11 cellular contexts compared by ENCODE assay signal in the genomic region with DNA sequence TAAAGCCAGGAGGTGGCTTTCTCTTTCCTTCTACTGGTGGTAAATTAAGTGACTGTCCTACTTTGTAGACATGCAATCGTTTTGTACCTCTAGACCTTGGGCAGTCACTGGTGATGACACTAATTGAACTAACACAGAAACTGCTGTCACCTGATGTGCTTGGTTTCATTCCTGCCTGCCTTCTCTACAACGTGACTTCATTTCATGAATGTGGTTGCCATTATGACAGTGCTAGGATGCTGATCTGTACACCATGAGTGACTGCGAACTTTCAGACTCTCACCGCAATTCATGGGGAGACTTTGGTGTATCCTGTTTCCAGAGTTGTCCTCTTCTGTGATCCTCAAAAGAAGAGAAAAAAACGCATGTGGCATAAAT. TPM values are rescaled to one million over a fixed set of nuclear protein-coding genes. Genes with fewer than 3 reads are reported as not detected.
DNase-seq lines count a peak whose midpoint lies in the region; ATAC-seq lines count a peak whose summit lies in the region.
"Had no signal": no experiment of that assay in that cellular context is flagged by ENCODE, and none has a peak within 500 bp of the region (broad histone marks: within the 10 kb centered on the region; RNA-seq: fewer than 3 reads in every experiment).

No MANE protein-coding gene starts in this region.

- DNase-seq in A172 (ENCODE audit: low spot score) (peak; percentile 20), H4 (ENCODE audit: low spot score) (peak; percentile 48), retina (no peak), kidney glomerular epithelial cell (lab: John Stamatoyannopoulos, UW) (no peak), inferior parietal cortex (ENCODE audit: extremely low spot score) (no peak), germinal center (ENCODE audit: low spot score) (no peak)
- DNase-seq: NCI-H2171 had no signal

- ATAC-seq in GM18868 (IDR thresholded peaks at IDR 0.05; ENCODE audit: unreplicated experiment) (peak; percentile 88), HG03457 (IDR thresholded peaks at IDR 0.05; ENCODE audit: unreplicated experiment) (peak; percentile 93)

RNA-seq across cellular contexts. Expression of a gene that starts 47.5 kb away (rescaled TPM):
- 0.65 and 1.9 TPM in 2 replicates for total RNA-seq in A172 (2014; rRNA removed; shearing (Covaris generic))
- total RNA-seq in H4 (2014; rRNA removed; shearing (Covaris generic)): 0.54 and 0.64 TPM in 2 replicates
- total RNA-seq: CD4-positive, CD25-positive, alpha-beta regulatory T cell; fibroblast of lung had no signal

Comparison
In these comparisons a context has a peak if more than half of its experiments do, and no peak if none do; other contexts are left out.
1. DNase-seq: peak in A172 (single experiment) and H4 (single experiment); none in retina (single experiment), kidney glomerular epithelial cell (single experiment), inferior parietal cortex (single experiment) and germinal center (single experiment).